22 cellular contexts compared by ENCODE assay signal in the genomic region with DNA sequence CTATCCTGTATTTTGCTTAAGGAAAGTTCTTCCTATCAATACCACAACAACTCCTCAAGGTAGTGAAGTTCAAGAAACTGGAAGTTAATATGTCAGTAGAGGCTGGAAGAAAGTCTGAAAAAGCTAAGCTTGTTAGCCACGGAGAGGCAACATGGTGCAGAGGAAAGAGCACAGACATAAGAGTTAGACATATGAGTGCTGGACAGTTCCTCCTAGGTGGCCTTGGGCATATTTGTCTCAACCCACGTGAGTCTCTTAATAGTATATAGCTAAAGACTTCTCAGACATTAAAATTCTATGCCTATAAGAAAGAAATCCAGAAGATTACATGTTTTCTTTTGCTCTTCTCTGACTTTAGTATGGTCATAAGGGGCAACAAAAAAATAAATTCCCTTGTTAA.
"Had no signal": no experiment of that assay in that cellular context is flagged by ENCODE, and none has a peak within 500 bp of the region (broad histone marks: within the 10 kb centered on the region; RNA-seq: fewer than 3 reads in every experiment).

No MANE protein-coding gene starts in this region.

- DNase-seq: effector memory CD4-positive, alpha-beta T cell; glutamatergic neuron; islet precursor cell; mammary epithelial cell; mucosa of descending colon; naive thymus-derived CD8-positive, alpha-beta T cell; psoas muscle; retina; spleen; stimulated activated CD4-positive, alpha-beta T cell treated with anti-CD3 and anti-CD28 coated beads, Interleukin-15, amount 100 ng/mL, for 24 hours; stimulated activated CD4-positive, alpha-beta T cell treated with anti-CD3 and anti-CD28 coated beads, Interleukin-1b, Interleukin-23, amount 100 ng/mL, for 48 hours; stimulated activated CD4-positive, alpha-beta T cell treated with anti-CD3 and anti-CD28 coated beads, Interleukin-4, amount 100 ng/mL, for 24 hours; tibial artery; upper lobe of right lung had no signal

- H3K27me3 ChIP-seq: upper lobe of right lung, vagina had no signal

- H3K4me1 ChIP-seq: esophagus muscularis mucosa, gastroesophageal sphincter, psoas muscle, spleen, tibial artery, upper lobe of right lung, vagina had no signal

- H3K36me3 ChIP-seq: esophagus muscularis mucosa, gastroesophageal sphincter, neutrophil, spleen, tibial artery, upper lobe of right lung, vagina had no signal

- ATAC-seq: gastroesophageal sphincter; left lobe of liver; mucosa of descending colon; naive thymus-derived CD8-positive, alpha-beta T cell; psoas muscle; sciatic nerve; stimulated activated memory B cell treated with anti-CD40 and anti-IgM and Interleukin-4, amounts not matched to agents 10 μg/mL and 1 μg/mL and 100 μg/mL, for 72 hours; upper lobe of right lung had no signal

- H3K9me3 ChIP-seq: mucosa of descending colon, neutrophil, psoas muscle, upper lobe of right lung, vagina had no signal

- H3K4me3 ChIP-seq: esophagus muscularis mucosa, gastroesophageal sphincter, mucosa of descending colon, psoas muscle, spleen, tibial artery, upper lobe of right lung, vagina had no signal

- H3K27ac ChIP-seq: epithelial cell of prostate, esophagus muscularis mucosa, gastroesophageal sphincter, neutrophil, psoas muscle, spleen, tibial artery, upper lobe of right lung, vagina had no signal
